ENCODE assay signal across 19 cellular contexts in genomic region chr9:2492161-2492560, GRCh38.
"Had no signal": no experiment of that assay in that cellular context is flagged by ENCODE, and none has a peak within 500 bp of the region (broad histone marks: within the 10 kb centered on the region; RNA-seq: fewer than 3 reads in every experiment).

No MANE protein-coding gene starts in this region.

- DNase-seq: dermis blood vessel endothelial cell; dorsolateral prefrontal cortex; effector CD4-positive, alpha-beta T cell; effector memory CD4-positive, alpha-beta T cell; esophagus squamous epithelium; foreskin fibroblast; foreskin melanocyte; heart left ventricle; hippocampal formation; left cardiac atrium; left ventricle myocardium superior; lower lobe of right lung; mesenchymal stem cell; mucosa of descending colon; naive B cell had no signal

- H3K27ac ChIP-seq: coronary artery, lower lobe of right lung had no signal

- H3K4me3 Mint-ChIP-seq: mesothelial cell of epicardium, naive B cell had no signal

- ATAC-seq: esophagus mucosa, heart left ventricle, left cardiac atrium, left ventricle myocardium superior, lower lobe of right lung, mucosa of descending colon had no signal

- H3K9me3 ChIP-seq: esophagus squamous epithelium, gastroesophageal sphincter, lower lobe of right lung, mucosa of descending colon had no signal

- H3K27me3 ChIP-seq: dorsolateral prefrontal cortex, esophagus squamous epithelium, gastroesophageal sphincter, heart left ventricle had no signal

- H3K36me3 ChIP-seq: esophagus squamous epithelium, gastroesophageal sphincter, heart left ventricle, lower lobe of right lung had no signal

- H3K36me3 Mint-ChIP-seq: naive B cell had no signal

- H3K4me1 Mint-ChIP-seq: naive B cell had no signal

- H3K27ac Mint-ChIP-seq: mesothelial cell of epicardium, naive B cell had no signal

- H3K4me3 ChIP-seq: coronary artery, dorsolateral prefrontal cortex, esophagus squamous epithelium, gastroesophageal sphincter, heart left ventricle, lower lobe of right lung, mucosa of descending colon had no signal

- H3K9me3 Mint-ChIP-seq: mesothelial cell of epicardium had no signal
